Comparison of ENCODE assay signal across 19 cellular contexts in genomic region chr10:6259153-6259552, GRCh38. TPM values are rescaled to one million over a fixed set of nuclear protein-coding genes. Genes with fewer than 3 reads are reported as not detected.
DNase-seq lines count a peak whose midpoint lies in the region; ATAC-seq, FAIRE-seq and TF ChIP-seq lines count a peak whose summit lies in the region.
"Had no signal": no experiment of that assay in that cellular context is flagged by ENCODE, and none has a peak within 500 bp of the region (broad histone marks: within the 10 kb centered on the region; RNA-seq: fewer than 3 reads in every experiment).

No MANE protein-coding gene starts in this region.

- CTCF ChIA-PET in HEK293 (lab: Yijun Ruan, JAX) (no interaction called here), K562 (lab: Yijun Ruan, JAX; ENCODE audit: low intra/inter-chr PET ratio) (no interaction called here), PC-3 (lab: Charles Lee) (no interaction called here)

- peaks cover 4% of the 10 kb centered on the region for H3K27me3 Mint-ChIP-seq in endothelial cell (ENCODE audit: unreplicated experiment)
- H3K27me3 Mint-ChIP-seq: CD4-positive, alpha-beta T cell had no signal

- POLR2A ChIA-PET in HEK293 (lab: Yijun Ruan, JAX) (no interaction called here), K562 (lab: Yijun Ruan, JAX) (no interaction called here), PC-3 (lab: Charles Lee; ENCODE audit: unreplicated experiment) (no interaction called here)

- TF ChIP-seq EP300 in K562 (IDR thresholded peaks at IDR 0.05; ENCODE audit: low read length), result no peak

- in situ Hi-C loops in K562 (cut with MboI), result no loop called here

- no peak overlapping the region for H3K9ac ChIP-seq in BLaER1 treated with 17β-estradiol and CSF1 and Interleukin-3, amounts not matched to agents 10 nM and 100 nM
- no peak overlapping the region for H3K9ac ChIP-seq in K562 (ENCODE audit: insufficient read depth in 1 of 2, low read depth in 2 of 2, low read length in 2 of 2)
- no peak overlapping the region for H3K9ac ChIP-seq in PC-3 (ENCODE audit: low read length)

- TF ChIP-seq CTCF in HEK293 (tag by site-specific recombination; IDR thresholded peaks at IDR 0.05) (no peak), K562 (IDR thresholded peaks at IDR 0.05 in 2 of 3, conservative IDR thresholded peaks at IDR 0.05 in 1 of 3; ENCODE audit: insufficient read depth in 2 of 3, low read depth in 1 of 3, low read length in 3 of 3) (no peak), endothelial cell (IDR thresholded peaks at IDR 0.05; ENCODE audit: unreplicated experiment) (no peak), PC-3 (conservative IDR thresholded peaks at IDR 0.05; ENCODE audit: low read depth, low read length) (no peak), body of pancreas (IDR thresholded peaks at IDR 0.05) (no peak), mucosa of descending colon (IDR thresholded peaks at IDR 0.05) (no peak)

- H3K36me3 Mint-ChIP-seq in endothelial cell (ENCODE audit: low read depth, unreplicated experiment), result peaks cover 8% of the 10 kb centered on the region

- FAIRE-seq in K562 (lab: Jason Lieb, UNC), result no peak
- no peak for FAIRE-seq in H54 (lab: Jason Lieb, UNC)
- FAIRE-seq: GM12891, GM18507 had no signal

- no peak overlapping the region for H3K4me3 ChIP-seq in BLaER1 treated with 17β-estradiol and CSF1 and Interleukin-3, amounts not matched to agents 10 nM and 100 nM
- no peak overlapping the region for H3K4me3 ChIP-seq in HEK293 (ENCODE audit: low read depth, low read length)
- no peak overlapping the region for H3K4me3 ChIP-seq in K562
- no peak overlapping the region for H3K4me3 ChIP-seq in PC-3 (ENCODE audit: low read length)
- no peak overlapping the region for H3K4me3 ChIP-seq in body of pancreas
- H3K4me3 ChIP-seq in mucosa of descending colon, result no peak overlapping the region
- H3K4me3 ChIP-seq: GM23338 had no signal

- no peak for TF ChIP-seq RAD21 in K562 (CRISPR knock-in tag; conservative IDR thresholded peaks at IDR 0.05 in 1 of 2, IDR thresholded peaks at IDR 0.05 in 1 of 2)

- H3K4me3 Mint-ChIP-seq in endothelial cell (ENCODE audit: unreplicated experiment), result peak overlapping the region; percentile 19
- H3K4me3 Mint-ChIP-seq: CD14-positive monocyte; CD4-positive, alpha-beta T cell; CD8-positive, alpha-beta memory T cell; GM23338 had no signal

- peaks cover 2 to 40% (median 17%) of the 10 kb centered on the region in 11 experiments; a peak in 14 of 22 replicates for H3K36me3 ChIP-seq in BLaER1 treated with 17β-estradiol and CSF1 and Interleukin-3, amounts not matched to agents 10 nM and 100 nM
- H3K36me3 ChIP-seq in HEK293 (ENCODE audit: control insufficient read depth in 2 of 2, insufficient read depth in 1 of 2, low read length in 2 of 2) (no peaks in the 10 kb centered on the region), K562 (ENCODE audit: control insufficient read depth, insufficient read depth, low read length) (no peaks in the 10 kb centered on the region), PC-3 (ENCODE audit: low read depth, low read length) (no peaks in the 10 kb centered on the region), body of pancreas (replicated peaks in 1 of 2; ENCODE audit: insufficient read depth in 1 of 2, low read depth in 2 of 2) (no peaks in the 10 kb centered on the region), mucosa of descending colon (ENCODE audit: low read depth) (no peaks in the 10 kb centered on the region)

- peaks cover 30 to 60% (median 51%) of the 10 kb centered on the region in 11 experiments for H3K9me3 ChIP-seq in BLaER1 treated with 17β-estradiol and CSF1 and Interleukin-3, amounts not matched to agents 10 nM and 100 nM (replicated peaks in 1 of 11)
- H3K9me3 ChIP-seq in HEK293 (ENCODE audit: control insufficient read depth, insufficient read depth, low read depth, low read length) (no peaks in the 10 kb centered on the region), K562 (replicated peaks; ENCODE audit: control insufficient read depth, insufficient read depth, low read depth, low read length) (no peaks in the 10 kb centered on the region; the same call in none of the 2 replicates), PC-3 (ENCODE audit: low read length) (no peaks in the 10 kb centered on the region), body of pancreas (peaks cover 0 to 3% (median 0%) of the 10 kb centered on the region in 3 donors), mucosa of descending colon (no peaks in the 10 kb centered on the region)

- intact Hi-C loops in K562 (cut with micrococcal nuclease) (no loop called here), PC-3 (cut with micrococcal nuclease) (no loop called here), body of pancreas (cut with DNase I) (no loop called here), mucosa of descending colon (cut with DNase I, micrococcal nuclease) (no loop called here)

- no peaks in the 10 kb centered on the region for H4K20me1 ChIP-seq in BLaER1 treated with 17β-estradiol and CSF1 and Interleukin-3, amounts not matched to agents 10 nM and 100 nM
- no peaks in the 10 kb centered on the region for H4K20me1 ChIP-seq in K562 (replicated peaks; ENCODE audit: control insufficient read depth, insufficient read depth, low read length)
- H4K20me1 ChIP-seq in PC-3 (ENCODE audit: low read length), result no peaks in the 10 kb centered on the region

- TF ChIP-seq POLR2A in K562 (conservative IDR thresholded peaks at IDR 0.05) (no peak), body of pancreas (IDR thresholded peaks at IDR 0.05) (no peak), H54 (IDR thresholded peaks at IDR 0.05; ENCODE audit: low read depth, low read length) (no peak)

- peak overlapping the region in 5 of 11 experiments; percentile 67 to 86 (median 84); a peak in 10 of 22 replicates for H3K27ac ChIP-seq in BLaER1 treated with 17β-estradiol and CSF1 and Interleukin-3, amounts not matched to agents 10 nM and 100 nM
- H3K27ac ChIP-seq in HEK293 (ENCODE audit: extremely low read depth, low read depth, low read length) (no peak overlapping the region), K562 (ENCODE audit: extremely low read depth, low read depth, low read length) (no peak overlapping the region), PC-3 (ENCODE audit: low read length) (no peak overlapping the region), body of pancreas (no peak overlapping the region)

- no peaks in the 10 kb centered on the region for H3K27me3 ChIP-seq in BLaER1 treated with 17β-estradiol and CSF1 and Interleukin-3, amounts not matched to agents 10 nM and 100 nM
- H3K27me3 ChIP-seq in K562 (ENCODE audit: control insufficient read depth in 2 of 2, insufficient read depth in 2 of 2, low read length in 2 of 2) (peaks cover 4 to 12% of the 10 kb centered on the region in 2 experiments; a peak in 3 of 5 replicates), PC-3 (ENCODE audit: low read length) (no peaks in the 10 kb centered on the region), body of pancreas (no peaks in the 10 kb centered on the region)

- peaks cover 5% of the 10 kb centered on the region for H3K9me3 Mint-ChIP-seq in endothelial cell (ENCODE audit: unreplicated experiment)

- ATAC-seq in K562 (no peak), PC-3 (no peak), body of pancreas (no peak), mucosa of descending colon (no peak)
- ATAC-seq: GM23338 had no signal

- DNase-seq in K562 (ENCODE audit: extremely low read depth in 1 of 4, low spot score in 3 of 4), result no peak
- no peak for DNase-seq in endothelial cell (ENCODE audit: low spot score)
- no peak for DNase-seq in PC-3
- no peak for DNase-seq in body of pancreas
- DNase-seq in H54 (ENCODE audit: insufficient read length, low spot score), result no peak
- DNase-seq in mucosa of descending colon, result no peak
- DNase-seq: CD4-positive, alpha-beta T cell; CD8-positive, alpha-beta memory T cell; DMS53; DMS79 treated with DMSO at 0.1 percent for 48 hours; GF-D8; H7; HCEC 1CT had no signal

- H3K4me1 Mint-ChIP-seq in endothelial cell (ENCODE audit: unreplicated experiment), result no peaks in the 10 kb centered on the region
- H3K4me1 Mint-ChIP-seq: CD8-positive, alpha-beta memory T cell; GM23338 had no signal

- H3K4me2 ChIP-seq in BLaER1 treated with 17β-estradiol and CSF1 and Interleukin-3, amounts not matched to agents 10 nM and 100 nM, result peak overlapping the region in 9 of 11 experiments; percentile 23 to 72 (median 61); a peak in 14 of 22 replicates
- no peak overlapping the region for H3K4me2 ChIP-seq in K562 (ENCODE audit: insufficient read depth, low read length)
- no peak overlapping the region for H3K4me2 ChIP-seq in PC-3 (ENCODE audit: low read length)
- H3K4me2 ChIP-seq: GM23338 had no signal

- no TSS peak for BruUV-seq in K562 (replicated peaks; lab: Mats Ljungman, UMichigan)
- no TSS peak for BruUV-seq in PC-3 (replicated peaks; lab: Mats Ljungman, UMichigan)

- no peaks in the 10 kb centered on the region for H3K9me2 ChIP-seq in PC-3 (replicated peaks; ENCODE audit: low read length)

- no peaks in the 10 kb centered on the region for H3K9me1 ChIP-seq in K562 (ENCODE audit: control insufficient read depth, insufficient read depth, low read length)

- H3K27ac Mint-ChIP-seq in endothelial cell (ENCODE audit: unreplicated experiment), result no peak overlapping the region
- H3K27ac Mint-ChIP-seq: CD14-positive monocyte; CD4-positive, alpha-beta T cell; GM23338 had no signal

- H2AFZ ChIP-seq in K562 (ENCODE audit: low read depth, low read length), result no peak overlapping the region
- H2AFZ ChIP-seq in PC-3 (ENCODE audit: low read length), result no peak overlapping the region
- H2AFZ ChIP-seq: GM23338 had no signal

- H3K4me1 ChIP-seq in BLaER1 treated with 17β-estradiol and CSF1 and Interleukin-3, amounts not matched to agents 10 nM and 100 nM, result peaks cover 10 to 48% (median 26%) of the 10 kb centered on the region in 10 experiments; a peak in 18 of 20 replicates
- no peaks in the 10 kb centered on the region for H3K4me1 ChIP-seq in HEK293 (ENCODE audit: control insufficient read depth, insufficient read depth, low read length)
- H3K4me1 ChIP-seq in K562 (replicated peaks in 1 of 2; ENCODE audit: control insufficient read depth in 2 of 2, insufficient read depth in 2 of 2, low read length in 2 of 2), result no peaks in the 10 kb centered on the region
- H3K4me1 ChIP-seq in PC-3 (ENCODE audit: insufficient read depth, low read length), result no peaks in the 10 kb centered on the region; the same call in 1 of the 2 replicates
- peaks cover 20% of the 10 kb centered on the region for H3K4me1 ChIP-seq in body of pancreas
- peaks cover 3% of the 10 kb centered on the region for H3K4me1 ChIP-seq in mucosa of descending colon (ENCODE audit: low read depth)

- H3F3A ChIP-seq in PC-3 (ENCODE audit: low read length, unreplicated experiment), result no peaks in the 10 kb centered on the region

- H3K79me2 ChIP-seq in K562 (ENCODE audit: control insufficient read depth, insufficient read depth, low read length) (no peaks in the 10 kb centered on the region), PC-3 (ENCODE audit: low read length) (no peaks in the 10 kb centered on the region)

RNA-seq across cellular contexts. Expression of gene PFKFB3, which starts 56.4 kb away (rescaled TPM):
- 25.5 and 39.0 TPM in 2 replicates for total RNA-seq in K562 (2011; cell fraction: chromatin; rRNA removed; ENCODE audit: low replicate concordance)
- total RNA-seq in K562 (2011; cell fraction: nucleolus; rRNA removed), result 19.2 and 20.8 TPM in 2 replicates
- 15.2 and 16.8 TPM in 2 replicates for total RNA-seq in K562 (2011; cell fraction: nucleoplasm; rRNA removed)
- total RNA-seq in K562 (2014; rRNA removed) (7.1 and 8.7 TPM in 2 replicates), K562 (2014; rRNA removed; fragmentation: Illumina TruSeq; extraction: Trizol) (7.3 and 8.5 TPM in 2 replicates), K562 (2015; rRNA removed; fragmentation: Illumina TruSeq; extraction: Trizol) (7.8 and 8.5 TPM in 2 replicates), K562 (2021) (21.1 and 21.6 TPM in 2 replicates), endothelial cell (ENCODE audit: unreplicated experiment) (32.3 TPM), PC-3 (2014; rRNA removed) (19.5 and 22.7 TPM in 2 replicates), body of pancreas (100 to 1,000 TPM in 1 of 2 donors, 10 to 100 TPM in 1; 26.5 to 137 TPM), mucosa of descending colon (10 to 100 TPM; 19.3 to 39.0 (median 21.7) TPM)
- polyA plus RNA-seq in K562 (2011; rRNA removed) (7.8 and 11.2 TPM in 2 replicates), K562 (2014; fragmentation: Illumina TruSeq; extraction: Trizol) (15.0 TPM in 2 replicates), K562 (2014; fragmentation: Nextera tagmentation; extraction: Ambion mirVana) (under 1 TPM; 0.46 to 0.73 TPM), K562 (2014; rRNA removed) (8.4 and 10.4 TPM in 2 replicates)
- 8.6 and 13.1 TPM in 2 replicates for polyA plus RNA-seq in K562 (2011; cell fraction: cytosol; rRNA removed)
- polyA plus RNA-seq in K562 (2011; cell fraction: nucleus; rRNA removed), result 17.4 and 21.2 TPM in 2 replicates
- 9.6 and 10.0 TPM in 2 replicates for polyA plus RNA-seq in K562 (2012)
- polyA minus RNA-seq in K562 (2011; rRNA and poly(A)+ RNA removed), result 9.6 and 9.7 TPM in 2 replicates
- 5.0 TPM in 2 replicates for polyA minus RNA-seq in K562 (2011; cell fraction: cytosol; rRNA and poly(A)+ RNA removed)
- polyA minus RNA-seq in K562 (2011; cell fraction: nucleus; rRNA and poly(A)+ RNA removed), result 7.9 and 14.4 TPM in 2 replicates

Comparison
In these comparisons a context has a peak if more than half of its experiments do, and no peak if none do; other contexts are left out.
1. H3K4me2 ChIP-seq: peak in BLaER1 treated with 17β-estradiol and CSF1 and Interleukin-3, amounts not matched to agents 10 nM and 100 nM (9 of 11); none in K562 (single experiment) and PC-3 (single experiment).